26 cellular contexts compared by ENCODE assay signal in the genomic region with DNA sequence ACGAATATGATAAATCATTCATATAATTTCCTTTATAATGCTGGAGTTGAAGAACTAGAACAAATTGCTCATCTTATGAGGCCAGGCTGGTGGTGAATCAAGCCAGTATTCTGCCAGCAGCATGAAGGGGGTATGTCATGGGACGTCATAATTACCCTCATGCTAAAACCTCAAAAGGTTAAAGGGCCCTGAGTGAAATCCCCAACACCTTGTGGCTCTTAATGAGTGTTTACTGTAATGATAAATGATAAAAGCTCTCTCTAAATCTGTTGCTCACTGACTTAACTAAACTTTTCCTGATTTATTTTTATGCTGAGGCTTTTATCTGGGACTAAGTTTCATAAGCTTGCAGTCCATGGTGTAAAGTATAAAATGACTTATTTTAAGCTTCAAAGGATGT. TPM values are rescaled to one million over a fixed set of nuclear protein-coding genes. Genes with fewer than 3 reads are reported as not detected.
DNase-seq lines count a peak whose midpoint lies in the region; ATAC-seq and TF ChIP-seq lines count a peak whose summit lies in the region.
"Had no signal": no experiment of that assay in that cellular context is flagged by ENCODE, and none has a peak within 500 bp of the region (broad histone marks: within the 10 kb centered on the region; RNA-seq: fewer than 3 reads in every experiment).

No MANE protein-coding gene starts in this region.

- H3K9me3 Mint-ChIP-seq in MCF 10A (ENCODE audit: unreplicated experiment), result no peaks in the 10 kb centered on the region
- H3K9me3 Mint-ChIP-seq: brain, type B pancreatic cell had no signal

- H3K27ac Mint-ChIP-seq in MCF 10A (ENCODE audit: low read depth, unreplicated experiment), result no peak overlapping the region
- H3K27ac Mint-ChIP-seq: brain, type B pancreatic cell had no signal

- H4K20me1 ChIP-seq in mammary epithelial cell (ENCODE audit: insufficient read depth, low read length), result no peaks in the 10 kb centered on the region
- H4K20me1 ChIP-seq: BLaER1 had no signal

- no peaks in the 10 kb centered on the region for H3K4me1 Mint-ChIP-seq in MCF 10A (ENCODE audit: insufficient read depth, unreplicated experiment)

- no peaks in the 10 kb centered on the region for H3K4me1 ChIP-seq in mammary epithelial cell (ENCODE audit: insufficient read depth, low read length)
- H3K4me1 ChIP-seq: BLaER1 had no signal

- H3K9me3 ChIP-seq in mammary epithelial cell (replicated peaks; ENCODE audit: insufficient read depth, low read length), result no peaks in the 10 kb centered on the region
- H3K9me3 ChIP-seq: BLaER1 had no signal

- BruUV-seq in mammary epithelial cell (replicated peaks; lab: Mats Ljungman, UMichigan), result no TSS peak
- no TSS peak for BruUV-seq in MCF 10A (replicated peaks; lab: Mats Ljungman, UMichigan)

- H3K36me3 Mint-ChIP-seq in MCF 10A (ENCODE audit: insufficient read depth, unreplicated experiment), result no peaks in the 10 kb centered on the region
- H3K36me3 Mint-ChIP-seq: brain, type B pancreatic cell had no signal

- dilution Hi-C loops in mammary epithelial cell (cut with HindIII; ENCODE audit: low sequenced_read_pairs), result no loop called here

- TF ChIP-seq CTCF in mammary epithelial cell (conservative IDR thresholded peaks at IDR 0.05 in 1 of 2, IDR thresholded peaks at IDR 0.05 in 1 of 2; ENCODE audit: extremely low read depth in 1 of 2, insufficient read depth in 1 of 2, low read depth in 1 of 2, low read length in 2 of 2) (no peak), MCF 10A (IDR thresholded peaks at IDR 0.05; ENCODE audit: unreplicated experiment) (no peak)

- H3K36me3 ChIP-seq in mammary epithelial cell (ENCODE audit: insufficient read depth, low read length), result no peaks in the 10 kb centered on the region
- H3K36me3 ChIP-seq: BLaER1 had no signal

- H3K4me3 Mint-ChIP-seq in MCF 10A (ENCODE audit: unreplicated experiment), result no peak overlapping the region
- H3K4me3 Mint-ChIP-seq: brain, type B pancreatic cell had no signal

- no peak for ATAC-seq in GM21717 (IDR thresholded peaks at IDR 0.05; ENCODE audit: unreplicated experiment)
- no peak for ATAC-seq in GM21737 (IDR thresholded peaks at IDR 0.05; ENCODE audit: unreplicated experiment)

- H3K4me2 ChIP-seq in mammary epithelial cell (ENCODE audit: insufficient read depth, low read depth, low read length), result no peak overlapping the region
- H3K4me2 ChIP-seq: BLaER1, KMS-11 had no signal

- in situ Hi-C loops in mammary epithelial cell (cut with MboI; ENCODE audit: low sequenced_read_pairs in 2 of 2), result loop anchor here in 1 of 2 donors (25.0 kb wide), 1 partner anchor 138 kb away; no protein-coding TSS in a partner anchor

- DNase-seq in mammary epithelial cell (peak; percentile 68), MCF 10A (ENCODE audit: unreplicated experiment) (no peak), RPMI7951 (ENCODE audit: low read depth) (peak; percentile 36), foreskin melanocyte (peak; percentile 50), NCI-H2227 (lab: John Stamatoyannopoulos, UW; ENCODE audit: unreplicated experiment) (no peak)
- no peak for DNase-seq in stimulated activated CD4-positive, alpha-beta T cell treated with anti-CD3 and anti-CD28 coated beads, Interleukin-15, amount 100 ng/mL, for 24 hours
- DNase-seq: ACHN; activated CD4-positive, alpha-beta T cell treated with anti-CD3 and anti-CD28 coated beads, Interleukin-2, amount 50 U/mL, for 1 hour; activated CD8-positive, alpha-beta memory T cell treated with anti-CD3 and anti-CD28 coated beads, Interleukin-2, amount 50 U/mL, for 4 hours; activated effector memory CD4-positive, alpha-beta T cell treated with Interleukin-2 at 50 U/mL for 16 hours; COR-L47; DMS79; glutamatergic neuron; NCI-H1048; NCI-H1930; NCI-H226; NCI-H774; OCI-M1; Right ventricle myocardium superior; stimulated activated CD4-positive, alpha-beta T cell treated with anti-CD3 and anti-CD28 coated beads, Interleukin-4, amount 100 ng/mL, for 4 hours had no signal

- H3K27me3 ChIP-seq in mammary epithelial cell (ENCODE audit: insufficient read depth, low read length), result no peaks in the 10 kb centered on the region
- H3K27me3 ChIP-seq: BLaER1 had no signal

- no peak overlapping the region for H3K9ac ChIP-seq in mammary epithelial cell (ENCODE audit: insufficient read depth, low read length)
- H3K9ac ChIP-seq: BLaER1, KMS-11 had no signal

- no peaks in the 10 kb centered on the region for H3K27me3 Mint-ChIP-seq in MCF 10A (ENCODE audit: insufficient read depth, unreplicated experiment)
- H3K27me3 Mint-ChIP-seq: brain, type B pancreatic cell had no signal

- WGBS in mammary epithelial cell (ENCODE audit: low coverage, missing lambda C conversion rate), result 32% methylated on average over 2 of the region's 2 CpGs

- H3K27ac ChIP-seq in mammary epithelial cell (ENCODE audit: insufficient read depth, low read depth, low read length), result no peak overlapping the region
- H3K27ac ChIP-seq: BLaER1, KMS-11 had no signal

- no peak overlapping the region for H2AFZ ChIP-seq in mammary epithelial cell (ENCODE audit: low read depth, low read length)

- no peaks in the 10 kb centered on the region for H3K79me2 ChIP-seq in mammary epithelial cell (ENCODE audit: insufficient read depth, low read length)

- intact Hi-C loops in mammary epithelial cell (cut with micrococcal nuclease), result no loop called here
- intact Hi-C loops in MCF 10A (cut with micrococcal nuclease), result no loop called here

- no peak overlapping the region for H3K4me3 ChIP-seq in mammary epithelial cell (replicated peaks in 1 of 3; ENCODE audit: insufficient read depth in 1 of 3, low read depth in 2 of 3, low read length in 3 of 3)
- H3K4me3 ChIP-seq: BLaER1 had no signal

- POLR2A ChIA-PET in MCF 10A (lab: Yijun Ruan, JAX), result interaction anchor here (0.5 to 1.4 kb wide), 2 partner anchors 13 to 124 kb away, joined by 3 read pairs; no protein-coding TSS in a partner anchor

- CTCF ChIA-PET in mammary epithelial cell (lab: Charles Lee; ENCODE audit: low non-redundant PET), result no interaction called here
- CTCF ChIA-PET in MCF 10A (lab: Yijun Ruan, JAX), result interaction anchor here (0.8 to 1.9 kb wide), 2 partner anchors 65 to 144 kb away, joined by 3 to 7 read pairs; no protein-coding TSS in a partner anchor

RNA-seq across cellular contexts. Expression of gene NEDD4L, which starts 18.3 kb away (rescaled TPM):
- total RNA-seq in mammary epithelial cell (100 to 1,000 TPM; 145 to 148 TPM), MCF 10A (2022) (75.1 and 108 TPM in 2 replicates)
- polyA plus RNA-seq in mammary epithelial cell, result 48.4 TPM
- 144 TPM for polyA minus RNA-seq in mammary epithelial cell
- 8.6 and 10.9 TPM in 2 replicates for total RNA-seq in RPMI7951 (2014; rRNA removed; shearing (Covaris generic))

Comparison
In these comparisons a context has a peak if more than half of its experiments do, and no peak if none do; other contexts are left out.
1. DNase-seq: peak in mammary epithelial cell (single experiment), RPMI7951 (single experiment) and foreskin melanocyte (single experiment); none in MCF 10A (single experiment), NCI-H2227 (single experiment) and stimulated activated CD4-positive, alpha-beta T cell treated with anti-CD3 and anti-CD28 coated beads, Interleukin-15, amount 100 ng/mL, for 24 hours (single experiment).